ENCODE assay signal across 1 cellular context in genomic region chr14:50312734-50313054, GRCh38.
TF ChIP-seq lines count a peak whose summit lies in the region.

No MANE protein-coding gene starts in this region.

TF ChIP-seq in GM12878, 131 proteins besides CTCF, POLR2A, EP300 and RAD21 (continued from another document):
- TF ChIP-seq ASH2L (IDR thresholded peaks at IDR 0.05; ENCODE audit: borderline replicate concordance, low read depth) (0 out of 2 replicates have a peak, but pooled peaks have one; percentile 21), ZZZ3 (IDR thresholded peaks at IDR 0.05; ENCODE audit: control insufficient read depth, insufficient read length, low read depth) (no peak), EED (IDR thresholded peaks at IDR 0.05; ENCODE audit: low read depth) (no peak), MYC (IDR thresholded peaks at IDR 0.05; ENCODE audit: insufficient read depth, insufficient read length, insufficient replicate concordance, low read length, severe bottlenecking) (no peak), KDM1A (IDR thresholded peaks at IDR 0.05; ENCODE audit: borderline replicate concordance) (no peak), ZBED1 (IDR thresholded peaks at IDR 0.05; ENCODE audit: borderline replicate concordance) (0 out of 2 replicates have a peak, but pooled peaks have one; percentile 18), SMARCA5 (IDR thresholded peaks at IDR 0.05) (peak; percentile 63; the same call in 1 of the 2 replicates), CREM (IDR thresholded peaks at IDR 0.05; ENCODE audit: low read depth) (no peak), ZNF384 (IDR thresholded peaks at IDR 0.05; ENCODE audit: borderline replicate concordance, low read depth, low read length) (no peak), TAF1 (IDR thresholded peaks at IDR 0.05; ENCODE audit: borderline replicate concordance, low read depth, low read length) (peak; percentile 24; the same call in 1 of the 2 replicates), PKNOX1 (IDR thresholded peaks at IDR 0.05) (peak; percentile 88), HDGF (IDR thresholded peaks at IDR 0.05) (no peak), NKRF (conservative IDR thresholded peaks at IDR 0.05) (peak; percentile 76), CEBPZ (IDR thresholded peaks at IDR 0.05; ENCODE audit: low read depth, low read length) (no peak), CBX3 (IDR thresholded peaks at IDR 0.05; ENCODE audit: borderline replicate concordance, low read depth) (no peak), RCOR1 (conservative IDR thresholded peaks at IDR 0.05; ENCODE audit: low read depth, low read length) (no peak), FOXM1 (IDR thresholded peaks at IDR 0.05; ENCODE audit: low read depth, low read length) (no peak), CREB1 (IDR thresholded peaks at IDR 0.05; ENCODE audit: low read depth) (0 out of 2 replicates have a peak, but pooled peaks have one; percentile 29), POLR2AphosphoS5 (IDR thresholded peaks at IDR 0.05; ENCODE audit: low read length) (no peak; the same call in 1 of the 2 replicates), USF2 (IDR thresholded peaks at IDR 0.05; ENCODE audit: borderline replicate concordance, low read depth, low read length) (no peak), PBX3 (IDR thresholded peaks at IDR 0.05; ENCODE audit: insufficient replicate concordance, low read depth, low read length) (peak; percentile 72), ZNF24 (IDR thresholded peaks at IDR 0.05) (peak; percentile 53; the same call in 1 of the 2 replicates), BHLHE40 (IDR thresholded peaks at IDR 0.05; ENCODE audit: borderline replicate concordance in 1 of 2, low read depth in 2 of 2, low read length in 1 of 2) (no peak; a peak in 1 of 4 replicates), MLLT1 (IDR thresholded peaks at IDR 0.05) (0 out of 2 replicates have a peak, but pooled peaks have one; percentile 10), ETV6 (conservative IDR thresholded peaks at IDR 0.05 in 1 of 2, IDR thresholded peaks at IDR 0.05 in 1 of 2; ENCODE audit: borderline replicate concordance in 1 of 2, low read depth in 1 of 2) (no peak), IRF3 (IDR thresholded peaks at IDR 0.05) (no peak), MTA2 (IDR thresholded peaks at IDR 0.05; ENCODE audit: low read depth) (no peak)
